In genomic region chr7:155665957-155666287, GRCh38 we compare ENCODE assay signal across 10 cellular contexts. TPM values are rescaled to one million over a fixed set of nuclear protein-coding genes. Genes with fewer than 3 reads are reported as not detected.
DNase-seq lines count a peak whose midpoint lies in the region; ATAC-seq, FAIRE-seq and TF ChIP-seq lines count a peak whose summit lies in the region.
"Had no signal": no experiment of that assay in that cellular context is flagged by ENCODE, and none has a peak within 500 bp of the region (broad histone marks: within the 10 kb centered on the region; RNA-seq: fewer than 3 reads in every experiment).

No MANE protein-coding gene starts in this region.

- intact Hi-C loops in IMR-90 (cut with micrococcal nuclease), result no loop called here

- POLR2A ChIA-PET in BJ (lab: Charles Lee) (interaction anchor here (0.6 kb wide), 1 partner anchor 1961 kb away, joined by 3 read pairs; no protein-coding TSS in a partner anchor), IMR-90 (lab: Charles Lee; ENCODE audit: unreplicated experiment) (no interaction called here)

- H3K79me1 ChIP-seq in IMR-90 (ENCODE audit: low read depth in 1 of 2, low read length in 2 of 2), result peaks cover 12 to 64% of the 10 kb centered on the region in 2 experiments
- H3K79me1 ChIP-seq in mesenchymal stem cell (replicated peaks; ENCODE audit: low read length, poor library complexity, severe bottlenecking), result no peaks in the 10 kb centered on the region

- no CpG with 5 or more reads among the region's 3 CpGs for WGBS in IMR-90 (ENCODE audit: extremely low coverage in 2 of 2, insufficient read length in 1 of 2), 2 experiments
- WGBS in mesenchymal stem cell, result 8% methylated on average over 2 of the region's 3 CpGs
- 60 to 70% (median 63%) methylated on average over 3 of the region's 3 CpGs for WGBS in small intestine, 3 donors

- H3K23ac ChIP-seq in IMR-90 (ENCODE audit: low read depth, low read length), result peak overlapping the region; percentile 83; the same call in 1 of the 2 replicates
- peak overlapping the region in 1 of 2 experiments; percentile 89 for H3K23ac ChIP-seq in mesenchymal stem cell (ENCODE audit: low read length in 2 of 2)

- H3K4ac ChIP-seq in IMR-90 (ENCODE audit: low read depth, low read length), result peak overlapping the region; percentile 82
- no peak overlapping the region for H3K4ac ChIP-seq in mesenchymal stem cell (ENCODE audit: low read depth in 1 of 2, low read length in 2 of 2)

- DNase-seq in BJ (ENCODE audit: low read depth) (peak; percentile 72), IMR-90 (peak; percentile 93), astrocyte (ENCODE audit: low read depth) (peak; percentile 88), mesenchymal stem cell (peak; percentile 89), neural progenitor cell (ENCODE audit: low spot score) (no peak), NCI-H1105 (lab: John Stamatoyannopoulos, UW) (no peak), small intestine (no peak)
- DNase-seq: activated naive CD8-positive, alpha-beta T cell treated with anti-CD3 and anti-CD28 coated beads, Interleukin-2, amount 10 ng/mL, durations not matched to agents 7 days and 5 days; stimulated activated CD4-positive, alpha-beta T cell treated with anti-CD3 and anti-CD28 coated beads, Interleukin-15, amount 100 ng/mL, for 24 hours had no signal

- H3K36me3 Mint-ChIP-seq in astrocyte (ENCODE audit: low read depth, unreplicated experiment) (peaks cover 7% of the 10 kb centered on the region), neural progenitor cell (peaks cover 34% of the 10 kb centered on the region)

- TF ChIP-seq RAD21 in IMR-90 (IDR thresholded peaks at IDR 0.05; ENCODE audit: low read length), result no peak

- peak overlapping the region; percentile 42 for H3K18ac ChIP-seq in IMR-90 (ENCODE audit: low read depth, low read length)
- H3K18ac ChIP-seq in mesenchymal stem cell (ENCODE audit: low read depth in 1 of 2, low read length in 2 of 2), result peak overlapping the region; percentile 72 to 91

- H3K14ac ChIP-seq in IMR-90 (replicated peaks; ENCODE audit: low read depth, low read length), result peak overlapping the region; percentile 70
- no peak overlapping the region for H3K14ac ChIP-seq in mesenchymal stem cell (ENCODE audit: low read length in 2 of 2)

- H2BK20ac ChIP-seq in IMR-90 (ENCODE audit: low read depth, low read length), result peak overlapping the region; percentile 32; the same call in 1 of the 2 replicates

- in situ Hi-C loops in IMR-90 (cut with MboI; ENCODE audit: low sequenced_read_pairs), result no loop called here

- peak overlapping the region; percentile 18 for H3K56ac ChIP-seq in IMR-90 (ENCODE audit: extremely low read depth, insufficient read depth, low read length)

- TF ChIP-seq CTCF in BJ (IDR thresholded peaks at IDR 0.05; ENCODE audit: insufficient read depth, low read depth, low read length) (no peak), IMR-90 (conservative IDR thresholded peaks at IDR 0.05; ENCODE audit: low read depth, low read length) (no peak), astrocyte (IDR thresholded peaks at IDR 0.05; ENCODE audit: insufficient read depth, low read depth, low read length) (no peak), neural progenitor cell (IDR thresholded peaks at IDR 0.05) (no peak)

- peak overlapping the region; percentile 61 to 65 for H2BK12ac ChIP-seq in mesenchymal stem cell (ENCODE audit: low read length in 2 of 2)

- H3K79me2 ChIP-seq in astrocyte (ENCODE audit: insufficient read depth, low read length), result peaks cover 95% of the 10 kb centered on the region
- H3K79me2 ChIP-seq in neural progenitor cell (ENCODE audit: low read depth), result peaks cover 100% of the 10 kb centered on the region

- H3K9me1 ChIP-seq in IMR-90 (ENCODE audit: insufficient read depth, low read length), result peaks cover 29% of the 10 kb centered on the region

- H3K27me3 ChIP-seq in BJ (ENCODE audit: control insufficient read depth, insufficient read depth, low read length) (no peaks in the 10 kb centered on the region), IMR-90 (ENCODE audit: control insufficient read depth, insufficient read depth, low read length) (no peaks in the 10 kb centered on the region), astrocyte (ENCODE audit: insufficient read depth, low read length) (no peaks in the 10 kb centered on the region), mesenchymal stem cell (ENCODE audit: control insufficient read depth in 1 of 2, insufficient read depth in 1 of 2, low read length in 2 of 2) (no peaks in the 10 kb centered on the region), neural progenitor cell (no peaks in the 10 kb centered on the region), small intestine (ENCODE audit: control insufficient read depth in 2 of 2, insufficient read depth in 2 of 2, low read length in 2 of 2) (no peaks in the 10 kb centered on the region)

- 0 out of 2 replicates have a peak overlapping the region, but pooled peaks have one; percentile 41 for H2AK5ac ChIP-seq in IMR-90 (ENCODE audit: low read depth, low read length)
- peak overlapping the region; percentile 94 for H2AK5ac ChIP-seq in mesenchymal stem cell (ENCODE audit: low read length, severe bottlenecking)

- H3K9me3 ChIP-seq in IMR-90 (ENCODE audit: control insufficient read depth, insufficient read depth, low read length) (no peaks in the 10 kb centered on the region), astrocyte (ENCODE audit: insufficient read depth, low read depth, low read length) (no peaks in the 10 kb centered on the region), mesenchymal stem cell (ENCODE audit: control insufficient read depth, low read length) (no peaks in the 10 kb centered on the region), neural progenitor cell (ENCODE audit: low read depth) (no peaks in the 10 kb centered on the region), small intestine (ENCODE audit: control insufficient read depth, low read depth) (no peaks in the 10 kb centered on the region)

- 0 out of 2 replicates have a peak, but pooled peaks cover 1% of the 10 kb centered on the region for H3K36me3 ChIP-seq in BJ (ENCODE audit: control insufficient read depth, insufficient read depth, low read length)
- peaks cover 3% of the 10 kb centered on the region; the same call in 1 of the 2 replicates for H3K36me3 ChIP-seq in IMR-90 (ENCODE audit: control insufficient read depth, insufficient read depth, low read length)
- H3K36me3 ChIP-seq in astrocyte (ENCODE audit: insufficient read depth, low read length), result no peaks in the 10 kb centered on the region
- peaks cover 11 to 14% of the 10 kb centered on the region in 2 experiments for H3K36me3 ChIP-seq in mesenchymal stem cell (ENCODE audit: control insufficient read depth in 1 of 2, insufficient read depth in 2 of 2, low read depth in 1 of 2, low read length in 2 of 2)
- H3K36me3 ChIP-seq in neural progenitor cell, result no peaks in the 10 kb centered on the region
- H3K36me3 ChIP-seq in small intestine (ENCODE audit: control insufficient read depth in 2 of 2, insufficient read depth in 2 of 2, low read length in 2 of 2), result no peaks in the 10 kb centered on the region

- H2AK9ac ChIP-seq in IMR-90 (replicated peaks; ENCODE audit: low read depth, low read length, poor library complexity), result peak overlapping the region; percentile 87

- H3K4me2 ChIP-seq in IMR-90 (ENCODE audit: low read depth, low read length), result peak overlapping the region; percentile 87
- H3K4me2 ChIP-seq in astrocyte (ENCODE audit: low read length), result peak overlapping the region; percentile 73
- H3K4me2 ChIP-seq in mesenchymal stem cell (ENCODE audit: low read length, poor library complexity, severe bottlenecking), result peak overlapping the region; percentile 57
- H3K4me2 ChIP-seq in neural progenitor cell, result no peak overlapping the region

- CTCF ChIA-PET in BJ (lab: Yijun Ruan, JAX), result no interaction called here
- CTCF ChIA-PET in IMR-90 (lab: Yijun Ruan, JAX), result interaction anchor here (1.1 to 1.4 kb wide), 2 partner anchors 9 to 11 kb away, joined by 5 to 6 read pairs; no protein-coding TSS in a partner anchor

- H3K4me3 Mint-ChIP-seq in astrocyte (ENCODE audit: unreplicated experiment) (peak overlapping the region; percentile 42), neural progenitor cell (no peak overlapping the region)
- H3K4me3 Mint-ChIP-seq: activated naive CD8-positive, alpha-beta T cell treated with anti-CD3 and anti-CD28 coated beads, Interleukin-2, amount 10 ng/mL, durations not matched to agents 7 days and 5 days had no signal

- H2BK120ac ChIP-seq in IMR-90 (ENCODE audit: low read depth, low read length) (0 out of 2 replicates have a peak overlapping the region, but pooled peaks have one; percentile 16), mesenchymal stem cell (ENCODE audit: low read depth, low read length) (no peak overlapping the region)

- H3K27ac Mint-ChIP-seq in astrocyte (ENCODE audit: unreplicated experiment) (peak overlapping the region; percentile 94), neural progenitor cell (no peak overlapping the region)
- H3K27ac Mint-ChIP-seq: activated naive CD8-positive, alpha-beta T cell treated with anti-CD3 and anti-CD28 coated beads, Interleukin-2, amount 10 ng/mL, durations not matched to agents 7 days and 5 days had no signal

- H3K9me3 Mint-ChIP-seq in astrocyte (ENCODE audit: unreplicated experiment) (no peaks in the 10 kb centered on the region), neural progenitor cell (peaks cover 16% of the 10 kb centered on the region)
- H3K9me3 Mint-ChIP-seq: activated naive CD8-positive, alpha-beta T cell treated with anti-CD3 and anti-CD28 coated beads, Interleukin-2, amount 10 ng/mL, durations not matched to agents 7 days and 5 days had no signal

- H3K9ac ChIP-seq in IMR-90 (ENCODE audit: low read depth, low read length), result no peak overlapping the region
- H3K9ac ChIP-seq in astrocyte (ENCODE audit: low read length), result peak overlapping the region; percentile 58
- peak overlapping the region; percentile 46 for H3K9ac ChIP-seq in mesenchymal stem cell (ENCODE audit: low read length)
- H3K9ac ChIP-seq in neural progenitor cell, result no peak overlapping the region

- H3K27ac ChIP-seq in IMR-90 (ENCODE audit: insufficient read depth, low read length) (peak overlapping the region; percentile 65; the same call in 1 of the 2 replicates), astrocyte (ENCODE audit: low read depth, low read length) (peak overlapping the region; percentile 85), mesenchymal stem cell (ENCODE audit: low read length, poor library complexity, severe bottlenecking) (peak overlapping the region; percentile 89), neural progenitor cell (no peak overlapping the region), small intestine (ENCODE audit: low read depth in 1 of 2, low read length in 1 of 2) (no peak overlapping the region)

- no peak for TF ChIP-seq POLR2A in IMR-90 (IDR thresholded peaks at IDR 0.05; ENCODE audit: low read depth, low read length)

- dilution Hi-C loops in IMR-90 (cut with HindIII; ENCODE audit: low sequenced_read_pairs, unreplicated experiment), result no loop called here

- H4K91ac ChIP-seq in IMR-90 (ENCODE audit: insufficient read depth, low read depth, low read length) (peak overlapping the region; percentile 71; the same call in 1 of the 2 replicates), mesenchymal stem cell (ENCODE audit: low read length) (no peak overlapping the region)

- H3K27me3 Mint-ChIP-seq in astrocyte (ENCODE audit: low read depth, unreplicated experiment) (no peaks in the 10 kb centered on the region), neural progenitor cell (ENCODE audit: insufficient read depth, low read depth) (no peaks in the 10 kb centered on the region)
- H3K27me3 Mint-ChIP-seq: activated naive CD8-positive, alpha-beta T cell treated with anti-CD3 and anti-CD28 coated beads, Interleukin-2, amount 10 ng/mL, durations not matched to agents 7 days and 5 days had no signal

- H3K4me3 ChIP-seq in BJ (ENCODE audit: low read depth, low read length) (no peak overlapping the region), IMR-90 (ENCODE audit: insufficient read depth, low read depth, low read length) (no peak overlapping the region), astrocyte (ENCODE audit: insufficient read depth, low read depth, low read length) (no peak overlapping the region), mesenchymal stem cell (ENCODE audit: insufficient read depth in 1 of 2, low read depth in 1 of 2, low read length in 2 of 2) (peak overlapping the region in 1 of 2 experiments; percentile 51), neural progenitor cell (no peak overlapping the region), small intestine (ENCODE audit: low read depth in 1 of 2, low read length in 2 of 2) (no peak overlapping the region)

- FAIRE-seq in astrocyte (lab: Jason Lieb, UNC) (peak; percentile 9), small intestine (lab: Jason Lieb, UNC) (no peak)

- H2BK5ac ChIP-seq in IMR-90 (ENCODE audit: low read depth, low read length, poor library complexity, severe bottlenecking) (peak overlapping the region; percentile 63), mesenchymal stem cell (ENCODE audit: low read depth, low read length, poor library complexity, severe bottlenecking) (peak overlapping the region; percentile 74)

- H3K4me1 ChIP-seq in IMR-90 (ENCODE audit: control insufficient read depth, insufficient read depth, low read length) (peaks cover 12% of the 10 kb centered on the region), astrocyte (ENCODE audit: insufficient read depth, low read length) (peaks cover 18% of the 10 kb centered on the region), mesenchymal stem cell (ENCODE audit: control insufficient read depth, insufficient read depth, low read depth, low read length) (peaks cover 15% of the 10 kb centered on the region), neural progenitor cell (no peaks in the 10 kb centered on the region), small intestine (ENCODE audit: control insufficient read depth in 2 of 2, insufficient read depth in 1 of 2, low read depth in 1 of 2, low read length in 1 of 2) (peaks cover 0 to 17% of the 10 kb centered on the region in 2 donors)

- H4K20me1 ChIP-seq in IMR-90 (ENCODE audit: insufficient read depth, low read length) (peaks cover 80% of the 10 kb centered on the region), astrocyte (ENCODE audit: insufficient read depth, low read length) (peaks cover 89% of the 10 kb centered on the region), neural progenitor cell (ENCODE audit: low read depth) (peaks cover 94% of the 10 kb centered on the region)

- peak; percentile 91 for ATAC-seq in IMR-90 (ENCODE audit: low read depth)
- no peak for ATAC-seq in GM21619 (IDR thresholded peaks at IDR 0.05; ENCODE audit: unreplicated experiment)

- H3K4me1 Mint-ChIP-seq in astrocyte (ENCODE audit: low read depth, unreplicated experiment) (peaks cover 46% of the 10 kb centered on the region), neural progenitor cell (no peaks in the 10 kb centered on the region)

- no peak overlapping the region for H2AFZ ChIP-seq in IMR-90 (replicated peaks; ENCODE audit: low read length, poor library complexity)
- peak overlapping the region; percentile 42 for H2AFZ ChIP-seq in astrocyte (ENCODE audit: low read depth, low read length)
- H2AFZ ChIP-seq in mesenchymal stem cell (ENCODE audit: low read depth, low read length), result no peak overlapping the region
- no peak overlapping the region for H2AFZ ChIP-seq in neural progenitor cell (replicated peaks)

- H4K8ac ChIP-seq in IMR-90 (ENCODE audit: low read depth in 2 of 2, low read length in 2 of 2) (peak overlapping the region in 1 of 2 experiments; percentile 69; a peak in 1 of 4 replicates), mesenchymal stem cell (ENCODE audit: low read length) (peak overlapping the region; percentile 13)

- peak overlapping the region; percentile 16; the same call in 1 of the 2 replicates for H4K5ac ChIP-seq in IMR-90 (ENCODE audit: low read depth, low read length)

- H2BK15ac ChIP-seq in IMR-90 (ENCODE audit: low read depth, low read length), result no peak overlapping the region
- no peak overlapping the region for H2BK15ac ChIP-seq in mesenchymal stem cell (ENCODE audit: low read depth, poor library complexity, severe bottlenecking)

- no TSS peak for BruUV-seq in IMR-90 (replicated peaks; lab: Mats Ljungman, UMichigan)

- H3F3A ChIP-seq in neural progenitor cell (ENCODE audit: low read depth), result no peaks in the 10 kb centered on the region

RNA-seq across cellular contexts. Expression of gene RBM33, which starts 21.5 kb away (rescaled TPM):
- polyA plus RNA-seq in BJ (2011; rRNA removed) (5.0 and 5.2 TPM in 2 replicates), IMR-90 (2012; rRNA removed) (10.5 and 10.8 TPM in 2 replicates), small intestine (10 to 100 TPM in 2 of 3 donors, 1 to 10 TPM in 1; 7.8 to 19.1 (median 11.2) TPM)
- polyA minus RNA-seq in BJ (2011; rRNA and poly(A)+ RNA removed), result 12.7 and 14.7 TPM in 2 replicates
- total RNA-seq in IMR-90 (2012; rRNA removed) (7.3 and 10.6 TPM in 2 replicates), astrocyte (50.5 and 53.3 TPM in 2 replicates), neural progenitor cell (ENCODE audit: low replicate concordance) (31.9 and 48.6 TPM in 2 replicates)
- 5.8 and 14.5 TPM in 2 replicates for polyA plus RNA-seq in IMR-90 (2012; cell fraction: cytosol; rRNA removed)
- 43.6 and 56.2 TPM in 2 replicates for polyA plus RNA-seq in IMR-90 (2012; cell fraction: nucleus; rRNA removed; ENCODE audit: low replicate concordance)
- polyA plus RNA-seq in mesenchymal stem cell (2013, experiment 1 of 2), result 22.3 TPM
- polyA plus RNA-seq in mesenchymal stem cell (2013, experiment 2 of 2), result 20.3 TPM

Comparison
In these comparisons a context has a peak if more than half of its experiments do, and no peak if none do; other contexts are left out.
1. DNase-seq: peak in BJ (single experiment), IMR-90 (single experiment), astrocyte (single experiment) and mesenchymal stem cell (single experiment); none in neural progenitor cell (single experiment), NCI-H1105 (single experiment) and small intestine (single experiment).
2. H3K27ac ChIP-seq: peak in IMR-90 (single experiment), astrocyte (single experiment) and mesenchymal stem cell (single experiment); none in neural progenitor cell (single experiment) and small intestine (0 of 2).
3. H3K9ac ChIP-seq: peak in astrocyte (single experiment) and mesenchymal stem cell (single experiment); none in IMR-90 (single experiment) and neural progenitor cell (single experiment).